In the genomic region with DNA sequence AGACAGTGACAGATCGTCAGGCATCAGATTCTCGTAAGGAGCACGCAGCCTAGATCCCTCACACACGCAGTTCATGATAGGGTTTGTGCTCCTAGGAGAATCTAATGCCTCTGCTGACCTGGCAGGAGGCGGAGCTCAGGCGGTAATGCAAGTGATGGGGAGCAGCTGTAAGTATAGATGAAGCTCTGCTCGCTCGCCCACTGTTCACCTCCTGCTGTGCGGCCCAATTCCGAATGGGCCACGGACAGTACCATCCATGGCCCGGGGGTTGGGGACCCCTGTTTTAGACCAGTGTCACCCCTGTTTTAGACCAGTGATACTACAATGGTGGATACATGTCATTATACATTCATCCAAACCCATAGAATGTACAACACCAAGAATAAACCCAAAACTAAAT, we compare ENCODE assay signal across 2 cellular contexts.
A peak's percentile ranks its signal among the peaks of the same experiment; 100 is the strongest.
TF ChIP-seq lines count a peak whose summit lies in the region.

No MANE protein-coding gene starts in this region.

TF ChIP-seq in HEK293, 187 proteins besides CTCF, POLR2A, EP300 and RAD21:
- TF ChIP-seq, protein P1, sequence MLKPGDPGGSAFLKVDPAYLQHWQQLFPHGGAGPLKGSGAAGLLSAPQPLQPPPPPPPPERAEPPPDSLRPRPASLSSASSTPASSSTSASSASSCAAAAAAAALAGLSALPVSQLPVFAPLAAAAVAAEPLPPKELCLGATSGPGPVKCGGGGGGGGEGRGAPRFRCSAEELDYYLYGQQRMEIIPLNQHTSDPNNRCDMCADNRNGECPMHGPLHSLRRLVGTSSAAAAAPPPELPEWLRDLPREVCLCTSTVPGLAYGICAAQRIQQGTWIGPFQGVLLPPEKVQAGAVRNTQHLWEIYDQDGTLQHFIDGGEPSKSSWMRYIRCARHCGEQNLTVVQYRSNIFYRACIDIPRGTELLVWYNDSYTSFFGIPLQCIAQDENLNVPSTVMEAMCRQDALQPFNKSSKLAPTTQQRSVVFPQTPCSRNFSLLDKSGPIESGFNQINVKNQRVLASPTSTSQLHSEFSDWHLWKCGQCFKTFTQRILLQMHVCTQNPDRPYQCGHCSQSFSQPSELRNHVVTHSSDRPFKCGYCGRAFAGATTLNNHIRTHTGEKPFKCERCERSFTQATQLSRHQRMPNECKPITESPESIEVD (tag by site-specific recombination; IDR thresholded peaks at IDR 0.05), result no peak
- peak; percentile 94 for TF ChIP-seq ZNF610 (tag by site-specific recombination; IDR thresholded peaks at IDR 0.05; ENCODE audit: borderline replicate concordance)
- TF ChIP-seq, protein P2, sequence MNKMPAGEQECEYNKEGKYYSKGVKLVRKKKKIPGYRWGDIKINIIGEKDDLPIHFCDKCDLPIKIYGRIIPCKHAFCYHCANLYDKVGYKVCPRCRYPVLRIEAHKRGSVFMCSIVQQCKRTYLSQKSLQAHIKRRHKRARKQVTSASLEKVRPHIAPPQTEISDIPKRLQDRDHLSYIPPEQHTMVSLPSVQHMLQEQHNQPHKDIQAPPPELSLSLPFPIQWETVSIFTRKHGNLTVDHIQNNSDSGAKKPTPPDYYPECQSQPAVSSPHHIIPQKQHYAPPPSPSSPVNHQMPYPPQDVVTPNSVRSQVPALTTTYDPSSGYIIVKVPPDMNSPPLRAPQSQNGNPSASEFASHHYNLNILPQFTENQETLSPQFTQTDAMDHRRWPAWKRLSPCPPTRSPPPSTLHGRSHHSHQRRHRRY (tag by site-specific recombination; IDR thresholded peaks at IDR 0.05), result no peak
TF ChIP-seq in HEK293: peak in this region for 1.

TF ChIP-seq in IMR-90, 13 proteins besides CTCF, POLR2A, EP300 and RAD21:
- TF ChIP-seq NFE2L2 (IDR thresholded peaks at IDR 0.05; ENCODE audit: low read depth, low read length), result no peak
- TF ChIP-seq SMC3 (IDR thresholded peaks at IDR 0.05; ENCODE audit: low read depth, low read length), result no peak
- TF ChIP-seq CHD1 (IDR thresholded peaks at IDR 0.05; ENCODE audit: low read depth, low read length), result no peak
- TF ChIP-seq RFX5 (IDR thresholded peaks at IDR 0.05; ENCODE audit: low read depth, low read length), result no peak
- TF ChIP-seq MAZ (IDR thresholded peaks at IDR 0.05; ENCODE audit: borderline replicate concordance, low read depth, low read length), result no peak
- no peak for TF ChIP-seq MXI1 (IDR thresholded peaks at IDR 0.05; ENCODE audit: borderline replicate concordance, low read depth, low read length)
- TF ChIP-seq, protein P3, sequence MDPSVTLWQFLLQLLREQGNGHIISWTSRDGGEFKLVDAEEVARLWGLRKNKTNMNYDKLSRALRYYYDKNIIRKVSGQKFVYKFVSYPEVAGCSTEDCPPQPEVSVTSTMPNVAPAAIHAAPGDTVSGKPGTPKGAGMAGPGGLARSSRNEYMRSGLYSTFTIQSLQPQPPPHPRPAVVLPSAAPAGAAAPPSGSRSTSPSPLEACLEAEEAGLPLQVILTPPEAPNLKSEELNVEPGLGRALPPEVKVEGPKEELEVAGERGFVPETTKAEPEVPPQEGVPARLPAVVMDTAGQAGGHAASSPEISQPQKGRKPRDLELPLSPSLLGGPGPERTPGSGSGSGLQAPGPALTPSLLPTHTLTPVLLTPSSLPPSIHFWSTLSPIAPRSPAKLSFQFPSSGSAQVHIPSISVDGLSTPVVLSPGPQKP (IDR thresholded peaks at IDR 0.05; ENCODE audit: borderline replicate concordance, low read depth, low read length), result no peak
- no peak for TF ChIP-seq BHLHE40 (IDR thresholded peaks at IDR 0.05; ENCODE audit: low read depth, low read length)
- TF ChIP-seq, protein P4, sequence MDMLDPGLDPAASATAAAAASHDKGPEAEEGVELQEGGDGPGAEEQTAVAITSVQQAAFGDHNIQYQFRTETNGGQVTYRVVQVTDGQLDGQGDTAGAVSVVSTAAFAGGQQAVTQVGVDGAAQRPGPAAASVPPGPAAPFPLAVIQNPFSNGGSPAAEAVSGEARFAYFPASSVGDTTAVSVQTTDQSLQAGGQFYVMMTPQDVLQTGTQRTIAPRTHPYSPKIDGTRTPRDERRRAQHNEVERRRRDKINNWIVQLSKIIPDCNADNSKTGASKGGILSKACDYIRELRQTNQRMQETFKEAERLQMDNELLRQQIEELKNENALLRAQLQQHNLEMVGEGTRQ (IDR thresholded peaks at IDR 0.05; ENCODE audit: low read depth, low read length), result no peak
- no peak for TF ChIP-seq MAFK (IDR thresholded peaks at IDR 0.05; ENCODE audit: low read depth, low read length)
- TF ChIP-seq CEBPB (IDR thresholded peaks at IDR 0.05; ENCODE audit: low read depth, low read length), result no peak
